19 cellular contexts compared by ENCODE assay signal in genomic region chr6:104286641-104287040, GRCh38.
"Had no signal": no experiment of that assay in that cellular context is flagged by ENCODE, and none has a peak within 500 bp of the region (broad histone marks: within the 10 kb centered on the region; RNA-seq: fewer than 3 reads in every experiment).

No MANE protein-coding gene starts in this region.

- H3K27ac Mint-ChIP-seq: natural killer cell; stimulated activated effector memory CD8-positive, alpha-beta T cell treated with anti-CD3 and anti-CD28 coated beads, Interleukin-12 subunit alpha, Interleukin-12 subunit beta, amount 100 ng/mL, for 72 hours had no signal

- H3K4me1 Mint-ChIP-seq: natural killer cell; neural crest cell; stimulated activated effector memory CD8-positive, alpha-beta T cell treated with anti-CD3 and anti-CD28 coated beads, Interleukin-12 subunit alpha, Interleukin-12 subunit beta, amount 100 ng/mL, for 72 hours had no signal

- H3K27me3 ChIP-seq: dorsolateral prefrontal cortex, gastrocnemius medialis, sigmoid colon, stomach, thyroid gland, upper lobe of left lung had no signal

- H3K9me3 Mint-ChIP-seq: neural crest cell; stimulated activated effector memory CD8-positive, alpha-beta T cell treated with anti-CD3 and anti-CD28 coated beads, Interleukin-12 subunit alpha, Interleukin-12 subunit beta, amount 100 ng/mL, for 72 hours had no signal

- H3K36me3 ChIP-seq: gastrocnemius medialis, lower lobe of right lung, sigmoid colon, stomach, thyroid gland, upper lobe of left lung had no signal

- H3K36me3 Mint-ChIP-seq: natural killer cell; stimulated activated effector memory CD8-positive, alpha-beta T cell treated with anti-CD3 and anti-CD28 coated beads, Interleukin-12 subunit alpha, Interleukin-12 subunit beta, amount 100 ng/mL, for 72 hours had no signal

- H3K4me1 ChIP-seq: gastrocnemius medialis, lower lobe of right lung, psoas muscle, sigmoid colon, stomach, thyroid gland, upper lobe of left lung had no signal

- H3K4me3 Mint-ChIP-seq: natural killer cell; neural crest cell; stimulated activated effector memory CD8-positive, alpha-beta T cell treated with anti-CD3 and anti-CD28 coated beads, Interleukin-12 subunit alpha, Interleukin-12 subunit beta, amount 100 ng/mL, for 72 hours had no signal

- H3K4me3 ChIP-seq: dorsolateral prefrontal cortex, gastrocnemius medialis, lower lobe of right lung, psoas muscle, sigmoid colon, stomach, thyroid gland, upper lobe of left lung had no signal

- DNase-seq: dorsolateral prefrontal cortex; effector CD4-positive, alpha-beta T cell; foreskin fibroblast; gastrocnemius medialis; head of caudate nucleus; left ventricle myocardium superior; lower lobe of right lung; natural killer cell; psoas muscle; right cardiac atrium; sigmoid colon; stimulated activated CD4-positive, alpha-beta T cell treated with anti-CD3 and anti-CD28 coated beads, Interleukin-2, amount 100 ng/mL, for 24 hours; stimulated activated CD4-positive, alpha-beta T cell treated with anti-CD3 and anti-CD28 coated beads, Interleukin-4, amount 100 ng/mL, for 24 hours; stimulated activated naive CD4-positive, alpha-beta T cell treated with Interleukin-2 at 50 U/mL for 16 hours; stomach; thyroid gland; upper lobe of left lung had no signal

- H3K27ac ChIP-seq: gastrocnemius medialis, lower lobe of right lung, psoas muscle, sigmoid colon, stomach, thyroid gland, upper lobe of left lung had no signal

- H3K9me3 ChIP-seq: gastrocnemius medialis, lower lobe of right lung, psoas muscle, sigmoid colon, stomach, thyroid gland, upper lobe of left lung had no signal
